Comparison of ENCODE assay signal across 25 cellular contexts in the genomic region with DNA sequence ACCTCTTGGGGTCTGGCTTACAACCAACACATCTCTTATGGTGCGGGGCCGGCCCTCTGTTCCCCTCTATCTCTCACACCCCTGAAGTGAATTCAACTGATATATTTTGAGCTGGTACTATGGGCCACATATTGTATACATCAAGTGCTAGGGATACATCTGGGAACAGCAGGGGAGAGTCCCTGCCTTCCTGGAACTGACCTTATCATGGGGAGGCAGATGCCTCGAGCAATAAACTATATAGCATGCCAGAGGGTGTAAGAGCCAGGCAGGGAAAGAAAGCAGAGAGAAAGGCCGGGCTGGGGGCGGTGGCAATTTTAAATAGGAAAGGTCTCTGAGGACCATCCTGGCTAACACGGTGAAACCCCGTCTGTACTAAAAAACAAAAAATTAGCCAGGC.
A peak's percentile ranks its signal among the peaks of the same experiment; 100 is the strongest.
DNase-seq lines count a peak whose midpoint lies in the region; ATAC-seq, FAIRE-seq and TF ChIP-seq lines count a peak whose summit lies in the region.
"Had no signal": no experiment of that assay in that cellular context is flagged by ENCODE, and none has a peak within 500 bp of the region (broad histone marks: within the 10 kb centered on the region; RNA-seq: fewer than 3 reads in every experiment).

No MANE protein-coding gene starts in this region.

- H2AFZ ChIP-seq in K562 (ENCODE audit: low read depth, low read length) (no peak overlapping the region), neuronal stem cell (ENCODE audit: low read length) (no peak overlapping the region)

- CTCF ChIA-PET in K562 (lab: Yijun Ruan, JAX; ENCODE audit: low intra/inter-chr PET ratio) = no interaction called here

- H3K9me3 ChIP-seq in K562 (replicated peaks; ENCODE audit: control insufficient read depth, insufficient read depth, low read depth, low read length) = no peaks in the 10 kb centered on the region
- H3K9me3 ChIP-seq in neuronal stem cell (replicated peaks in 1 of 2; ENCODE audit: control insufficient read depth in 2 of 2, insufficient read depth in 1 of 2, low read depth in 1 of 2, low read length in 2 of 2) = no peaks in the 10 kb centered on the region
- H3K9me3 ChIP-seq: SJSA1 had no signal

- no peak overlapping the region for H2BK120ac ChIP-seq in neuronal stem cell (ENCODE audit: low read depth, low read length)

- FAIRE-seq in K562 (lab: Jason Lieb, UNC) = no peak
- FAIRE-seq: GM12892, H1 had no signal

- no peak for TF ChIP-seq POLR2A in K562 (conservative IDR thresholded peaks at IDR 0.05)

- H4K91ac ChIP-seq in neuronal stem cell (ENCODE audit: low read depth, low read length, poor library complexity) = no peak overlapping the region

- intact Hi-C loops in K562 (cut with micrococcal nuclease) = no loop called here

- H3K9ac ChIP-seq in K562 (ENCODE audit: insufficient read depth in 1 of 2, low read depth in 2 of 2, low read length in 2 of 2) (no peak overlapping the region), neuronal stem cell (ENCODE audit: low read depth, low read length, poor library complexity) (no peak overlapping the region)

- no peak overlapping the region for H4K8ac ChIP-seq in neuronal stem cell (ENCODE audit: low read depth, low read length)

- no peaks in the 10 kb centered on the region for H3K79me1 ChIP-seq in neuronal stem cell (ENCODE audit: low read depth, low read length)

- no peak overlapping the region for H2BK15ac ChIP-seq in neuronal stem cell (ENCODE audit: low read length)

- H3K36me3 ChIP-seq in K562 (ENCODE audit: control insufficient read depth, insufficient read depth, low read length) = no peaks in the 10 kb centered on the region
- H3K36me3 ChIP-seq in neuronal stem cell (replicated peaks in 1 of 2; ENCODE audit: control insufficient read depth in 2 of 2, insufficient read depth in 2 of 2, low read length in 2 of 2) = no peaks in the 10 kb centered on the region
- H3K36me3 ChIP-seq: SJSA1 had no signal

- H2BK5ac ChIP-seq in neuronal stem cell (ENCODE audit: low read length) = no peak overlapping the region

- H3K14ac ChIP-seq in neuronal stem cell (ENCODE audit: low read length) = no peak overlapping the region

- DNase-seq in D341Med (ENCODE audit: low spot score) = peak; percentile 20
- peak; percentile 53 for DNase-seq in OCI-M1 (lab: John Stamatoyannopoulos, UW)
- peak in 3 of 4 experiments; percentile 20 to 46 (median 39) for DNase-seq in K562 (ENCODE audit: extremely low read depth in 1 of 4, low spot score in 3 of 4)
- no peak for DNase-seq in neuronal stem cell (ENCODE audit: low spot score)
- no peak for DNase-seq in DMS79 treated with DMSO at 0.1 percent for 48 hours (lab: John Stamatoyannopoulos, UW)
- DNase-seq in activated effector memory CD4-positive, alpha-beta T cell treated with Interleukin-2 at 50 U/mL for 16 hours = no peak
- no peak for DNase-seq in NCI-H1092 (lab: John Stamatoyannopoulos, UW)
- DNase-seq: C1 segment of cervical spinal cord; CD4-positive, alpha-beta memory T cell; COR-L47; DND-41; HCEC 1CT; Kasumi-1; MV-4-11; NCI-H1105 treated with DMSO at 0.1 percent for 48 hours; NCI-H146; NCI-H2029; NCI-H446 treated with DMSO at 0.1 percent for 48 hours; NCI-H526 treated with DMSO at 0.1 percent for 48 hours; Right ventricle myocardium superior; RPMI8226 had no signal

- in situ Hi-C loops in K562 (cut with MboI) = no loop called here

- ATAC-seq in K562 = peak; percentile 49; the same call in 2 of the 3 replicates

- no peaks in the 10 kb centered on the region for H4K20me1 ChIP-seq in K562 (replicated peaks; ENCODE audit: control insufficient read depth, insufficient read depth, low read length)

- H3K27me3 ChIP-seq in K562 (ENCODE audit: control insufficient read depth in 2 of 2, insufficient read depth in 2 of 2, low read length in 2 of 2) = peaks cover 16 to 42% of the 10 kb centered on the region in 2 experiments; a peak in 3 of 5 replicates
- H3K27me3 ChIP-seq in neuronal stem cell (ENCODE audit: control insufficient read depth in 3 of 3, insufficient read depth in 3 of 3, low read depth in 1 of 3, low read length in 3 of 3) = peaks cover 0 to 8% (median 0%) of the 10 kb centered on the region in 3 experiments
- H3K27me3 ChIP-seq: SJSA1 had no signal

- H3K4me2 ChIP-seq in K562 (ENCODE audit: insufficient read depth, low read length) = no peak overlapping the region
- no peak overlapping the region for H3K4me2 ChIP-seq in neuronal stem cell (ENCODE audit: insufficient read depth, low read length, poor library complexity, severe bottlenecking)

- peak overlapping the region; percentile 61 for H2AK5ac ChIP-seq in neuronal stem cell (ENCODE audit: low read depth, low read length)

- no peak overlapping the region for H3K4me3 ChIP-seq in K562
- no peak overlapping the region for H3K4me3 ChIP-seq in neuronal stem cell (ENCODE audit: low read length in 2 of 2)
- H3K4me3 ChIP-seq: SJSA1 had no signal

- no TSS peak for BruUV-seq in K562 (replicated peaks; lab: Mats Ljungman, UMichigan)

- H3K4me1 ChIP-seq in K562 (replicated peaks in 1 of 2; ENCODE audit: control insufficient read depth in 2 of 2, insufficient read depth in 2 of 2, low read length in 2 of 2) (peaks cover 0 to 11% of the 10 kb centered on the region in 2 experiments; a peak in 2 of 5 replicates), neuronal stem cell (ENCODE audit: control insufficient read depth in 2 of 2, insufficient read depth in 1 of 2, low read depth in 1 of 2, low read length in 2 of 2) (peaks cover 0 to 6% of the 10 kb centered on the region in 2 donors)
- H3K4me1 ChIP-seq: SJSA1 had no signal

- no peak overlapping the region for H3K18ac ChIP-seq in neuronal stem cell (ENCODE audit: low read length)

- no peaks in the 10 kb centered on the region for H3K79me2 ChIP-seq in K562 (ENCODE audit: control insufficient read depth, insufficient read depth, low read length)

- no peak overlapping the region for H3K27ac ChIP-seq in K562 (ENCODE audit: extremely low read depth, low read depth, low read length)
- no peak overlapping the region for H3K27ac ChIP-seq in neuronal stem cell (replicated peaks; ENCODE audit: low read length)
- H3K27ac ChIP-seq: HL-60, SJSA1 had no signal

- no peak overlapping the region for H2BK12ac ChIP-seq in neuronal stem cell (ENCODE audit: low read length)

- TF ChIP-seq RAD21 in K562 (CRISPR knock-in tag; conservative IDR thresholded peaks at IDR 0.05 in 1 of 2, IDR thresholded peaks at IDR 0.05 in 1 of 2) = no peak

- no peak for TF ChIP-seq CTCF in K562 (IDR thresholded peaks at IDR 0.05 in 2 of 3, conservative IDR thresholded peaks at IDR 0.05 in 1 of 3; ENCODE audit: insufficient read depth in 2 of 3, low read depth in 1 of 3, low read length in 3 of 3)

- WGBS in K562 (ENCODE audit: insufficient coverage, low coverage, missing lambda C conversion rate) = 0% methylated on average over 7 of the region's 7 CpGs
- no CpG with 5 or more reads among the region's 7 CpGs for WGBS in neuronal stem cell (ENCODE audit: extremely low coverage in 2 of 2, insufficient read length in 2 of 2, insufficient replicate concordance in 1 of 2), 2 donors

- H3K4ac ChIP-seq in neuronal stem cell (ENCODE audit: low read length) = no peak overlapping the region

- H3K9me1 ChIP-seq in K562 (ENCODE audit: control insufficient read depth, insufficient read depth, low read length) = peaks cover 3% of the 10 kb centered on the region

- no peak overlapping the region for H3K23ac ChIP-seq in neuronal stem cell (ENCODE audit: low read depth, low read length, poor library complexity)

- POLR2A ChIA-PET in K562 (lab: Yijun Ruan, JAX) = interaction anchor here (1.0 kb wide), 1 partner anchor 9 kb away, joined by 3 read pairs; no protein-coding TSS in a partner anchor

- TF ChIP-seq EP300 in K562 (IDR thresholded peaks at IDR 0.05; ENCODE audit: low read length) = peak; percentile 19; the same call in 1 of the 2 replicates

TF ChIP-seq in K562, 482 proteins besides CTCF, POLR2A, EP300 and RAD21:
- TF ChIP-seq MEIS2 (IDR thresholded peaks at IDR 0.05; ENCODE audit: partially characterized antibody) = peak; percentile 15
- peak; percentile 37; the same call in 1 of the 2 replicates for TF ChIP-seq STAT5A (IDR thresholded peaks at IDR 0.05; ENCODE audit: borderline replicate concordance, low read length)
- peak; percentile 55 for TF ChIP-seq CBFA2T2 (conservative IDR thresholded peaks at IDR 0.05)
- peak; percentile 67 for TF ChIP-seq TAL1 (IDR thresholded peaks at IDR 0.05)
- peak; percentile 68 for TF ChIP-seq TCF3 (CRISPR knock-in tag; IDR thresholded peaks at IDR 0.05)
- peak; percentile 71 for TF ChIP-seq CBFA2T3 (IDR thresholded peaks at IDR 0.05)
- no peak for TF ChIP-seq PHF20 (IDR thresholded peaks at IDR 0.05; ENCODE audit: partially characterized antibody)
- TF ChIP-seq NCOR1 (IDR thresholded peaks at IDR 0.05) = peak; percentile 40; the same call in 1 of the 2 replicates
- no peak for TF ChIP-seq ZNF695 (CRISPR knock-in tag; IDR thresholded peaks at IDR 0.05)
- peak; percentile 71 for TF ChIP-seq ARID1B (IDR thresholded peaks at IDR 0.05)
TF ChIP-seq in K562: peak in this region for 8.

Comparison
In these comparisons a context has a peak if more than half of its experiments do, and no peak if none do; other contexts are left out.
1. DNase-seq: peak in D341Med (single experiment), OCI-M1 (single experiment) and K562 (3 of 4); none in neuronal stem cell (single experiment), DMS79 treated with DMSO at 0.1 percent for 48 hours (single experiment), activated effector memory CD4-positive, alpha-beta T cell treated with Interleukin-2 at 50 U/mL for 16 hours (single experiment) and NCI-H1092 (single experiment).